In genomic region chr20:20713244-20713765, GRCh38 we compare ENCODE assay signal across 8 cellular contexts. TPM values are rescaled to one million over a fixed set of nuclear protein-coding genes. Genes with fewer than 3 reads are reported as not detected.
DNase-seq lines count a peak whose midpoint lies in the region; ATAC-seq and TF ChIP-seq lines count a peak whose summit lies in the region.

No MANE protein-coding gene starts in this region.

- H3K27ac Mint-ChIP-seq in chondrocyte (ENCODE audit: unreplicated experiment): peak overlapping the region; percentile 94

- peaks cover 7% of the 10 kb centered on the region; the same call in 1 of the 2 replicates for H3K36me3 ChIP-seq in BLaER1
- no peaks in the 10 kb centered on the region for H3K36me3 ChIP-seq in muscle layer of colon (ENCODE audit: insufficient read depth, low read length)

- H3K4me1 ChIP-seq in BLaER1: peaks cover 25% of the 10 kb centered on the region
- H3K4me1 ChIP-seq in muscle layer of colon (ENCODE audit: insufficient read depth, low read length): peaks cover 12% of the 10 kb centered on the region

- TF ChIP-seq CTCF in LNCaP clone FGC (IDR thresholded peaks at IDR 0.05; ENCODE audit: control insufficient read depth, extremely low read depth, insufficient read depth): no peak
- TF ChIP-seq CTCF in chondrocyte (IDR thresholded peaks at IDR 0.05): no peak

- no peaks in the 10 kb centered on the region for H3K36me3 Mint-ChIP-seq in chondrocyte (ENCODE audit: low read depth)

- peak overlapping the region; percentile 95 for H3K4me2 ChIP-seq in BLaER1

- H3K4me3 Mint-ChIP-seq in chondrocyte (ENCODE audit: unreplicated experiment): peak overlapping the region; percentile 89

- H3K27ac ChIP-seq in BLaER1: peak overlapping the region; percentile 90
- peak overlapping the region; percentile 86 for H3K27ac ChIP-seq in muscle layer of colon (ENCODE audit: low read depth, low read length)

- H3K9me3 Mint-ChIP-seq in chondrocyte (ENCODE audit: low read depth): no peaks in the 10 kb centered on the region

- H3K4me3 ChIP-seq in BLaER1: peak overlapping the region; percentile 94
- H3K4me3 ChIP-seq in LNCaP clone FGC (ENCODE audit: low read depth, low read length): peak overlapping the region; percentile 71
- H3K4me3 ChIP-seq in muscle layer of colon (ENCODE audit: low read depth in 1 of 2, low read length in 2 of 2): peak overlapping the region; percentile 47 to 76

- ATAC-seq in HG02798 (IDR thresholded peaks at IDR 0.05; ENCODE audit: poor library complexity, unreplicated experiment): no peak

- H3K9ac ChIP-seq in BLaER1: peak overlapping the region; percentile 90
- H3K9ac ChIP-seq in muscle layer of colon (ENCODE audit: low read length): no peak overlapping the region

- H3K27me3 Mint-ChIP-seq in chondrocyte (ENCODE audit: low read depth): no peaks in the 10 kb centered on the region

- H3K9me3 ChIP-seq in BLaER1: no peaks in the 10 kb centered on the region
- H3K9me3 ChIP-seq in muscle layer of colon (ENCODE audit: low read length): no peaks in the 10 kb centered on the region

- H3K27me3 ChIP-seq in BLaER1 (no peaks in the 10 kb centered on the region), muscle layer of colon (ENCODE audit: control insufficient read depth in 1 of 2, insufficient read depth in 2 of 2, low read length in 2 of 2) (no peaks in the 10 kb centered on the region)

- H4K20me1 ChIP-seq in BLaER1: peaks cover 6% of the 10 kb centered on the region; the same call in 1 of the 2 replicates

- DNase-seq in LNCaP clone FGC (ENCODE audit: low read depth): no peak
- no peak for DNase-seq in chondrocyte (ENCODE audit: low spot score)
- DNase-seq in DMS79 treated with DMSO at 0.1 percent for 48 hours (lab: John Stamatoyannopoulos, UW): no peak
- DNase-seq in NOMO-1 treated with dmso at 0.1 percent for 144 hours (lab: John Stamatoyannopoulos, UW; ENCODE audit: unreplicated experiment): no peak
- no peak for DNase-seq in NCI-H524 (lab: John Stamatoyannopoulos, UW)

- H3K4me1 Mint-ChIP-seq in chondrocyte (ENCODE audit: low read depth): peaks cover 23% of the 10 kb centered on the region

RNA-seq across cellular contexts. Expression of gene RALGAPA2, which starts 0.9 kb away (rescaled TPM):
- total RNA-seq in chondrocyte: 9.5 to 10.8 TPM (median 10.2 TPM) in 3 replicates
